ENCODE assay signal across 11 cellular contexts in genomic region chr11:12508151-12508740, GRCh38.
DNase-seq lines count a peak whose midpoint lies in the region; TF ChIP-seq lines count a peak whose summit lies in the region.
"Had no signal": no experiment of that assay in that cellular context is flagged by ENCODE, and none has a peak within 500 bp of the region (broad histone marks: within the 10 kb centered on the region; RNA-seq: fewer than 3 reads in every experiment).

No MANE protein-coding gene starts in this region.

- H3K4me1 ChIP-seq in adipocyte (ENCODE audit: control insufficient read depth, insufficient read depth, low read length) (peaks cover 37% of the 10 kb centered on the region), osteoblast (ENCODE audit: insufficient read depth, low read length) (peaks cover 29% of the 10 kb centered on the region)

- H3K4me3 ChIP-seq in adipocyte (ENCODE audit: low read length) (peak overlapping the region; percentile 55), osteoblast (ENCODE audit: insufficient read depth, low read length) (no peak overlapping the region)

- H3K4me2 ChIP-seq in osteoblast (ENCODE audit: insufficient read depth, low read length): peak overlapping the region; percentile 47

- H3K36me3 ChIP-seq in adipocyte (ENCODE audit: control insufficient read depth, insufficient read depth, low read length, severe bottlenecking) (peaks cover 79% of the 10 kb centered on the region), osteoblast (ENCODE audit: insufficient read depth, low read length) (peaks cover 57% of the 10 kb centered on the region)

- H3K9me3 ChIP-seq in adipocyte (ENCODE audit: control insufficient read depth, low read length): no peaks in the 10 kb centered on the region
- H3K9me3 ChIP-seq in osteoblast (ENCODE audit: low read depth, low read length): no peaks in the 10 kb centered on the region

- H3K27ac ChIP-seq in osteoblast (ENCODE audit: low read depth, low read length): no peak overlapping the region

- H3K9me3 Mint-ChIP-seq in T-helper 2 cell treated with Interferon-gamma antibody and Interleukin-4, amounts not matched to agents 5 μg/mL and 100 μg/mL, for 36 hours: no peaks in the 10 kb centered on the region
- H3K9me3 Mint-ChIP-seq in immature natural killer cell: peaks cover 0 to 2% (median 0%) of the 10 kb centered on the region in 6 donors

- H3K9ac ChIP-seq in adipocyte (ENCODE audit: low read length): peak overlapping the region; percentile 68

- no peaks in the 10 kb centered on the region for H3K79me2 ChIP-seq in osteoblast (ENCODE audit: insufficient read depth, low read length)

- H4K20me1 ChIP-seq in osteoblast (ENCODE audit: insufficient read depth, low read length): no peaks in the 10 kb centered on the region

- no peaks in the 10 kb centered on the region for H3K27me3 ChIP-seq in adipocyte (replicated peaks; ENCODE audit: control insufficient read depth, insufficient read depth, low read length)
- no peaks in the 10 kb centered on the region for H3K27me3 ChIP-seq in osteoblast (ENCODE audit: insufficient read depth, low read length)

- H3K4me3 Mint-ChIP-seq in T-helper 2 cell treated with Interferon-gamma antibody and Interleukin-4, amounts not matched to agents 5 μg/mL and 100 μg/mL, for 36 hours: no peak overlapping the region
- no peak overlapping the region for H3K4me3 Mint-ChIP-seq in immature natural killer cell

- H3K4me1 Mint-ChIP-seq in T-helper 2 cell treated with Interferon-gamma antibody and Interleukin-4, amounts not matched to agents 5 μg/mL and 100 μg/mL, for 36 hours (ENCODE audit: low read depth): no peaks in the 10 kb centered on the region
- H3K4me1 Mint-ChIP-seq in immature natural killer cell: no peaks in the 10 kb centered on the region

- no peaks in the 10 kb centered on the region for H3K27me3 Mint-ChIP-seq in T-helper 2 cell treated with Interferon-gamma antibody and Interleukin-4, amounts not matched to agents 5 μg/mL and 100 μg/mL, for 36 hours (ENCODE audit: low read depth)
- H3K27me3 Mint-ChIP-seq in immature natural killer cell (ENCODE audit: low read depth in 3 of 3): peaks cover 2 to 7% (median 2%) of the 10 kb centered on the region in 3 donors

- H3K36me3 Mint-ChIP-seq in T-helper 2 cell treated with Interferon-gamma antibody and Interleukin-4, amounts not matched to agents 5 μg/mL and 100 μg/mL, for 36 hours (ENCODE audit: low read depth): no peaks in the 10 kb centered on the region
- H3K36me3 Mint-ChIP-seq in immature natural killer cell: no peaks in the 10 kb centered on the region

- DNase-seq in AG08395 (ENCODE audit: low spot score) (peak; percentile 87), adipocyte (ENCODE audit: low read depth) (peak; percentile 91), fibroblast of peridontal ligament (ENCODE audit: extremely low read depth) (peak; percentile 93), osteoblast (ENCODE audit: insufficient read length, low spot score, missing footprints) (peak; percentile 57), immature natural killer cell (no peak), T-helper 9 cell (no peak)
- DNase-seq in T-helper 2 cell treated with Interferon-gamma antibody and Interleukin-4, amounts not matched to agents 5 μg/mL and 100 μg/mL, for 36 hours (ENCODE audit: low spot score): no peak
- no peak for DNase-seq in activated CD4-positive, alpha-beta T cell treated with anti-CD3 and anti-CD28 coated beads, Interleukin-2, amount 50 U/mL, for 4 hours
- DNase-seq: anterior cingulate cortex, NCI-H187 treated with DMSO at 0.1 percent for 48 hours, small intestine had no signal

- TF ChIP-seq CTCF in osteoblast (IDR thresholded peaks at IDR 0.05; ENCODE audit: extremely low read depth, low read depth, low read length): no peak

- H3K27ac Mint-ChIP-seq in T-helper 2 cell treated with Interferon-gamma antibody and Interleukin-4, amounts not matched to agents 5 μg/mL and 100 μg/mL, for 36 hours: no peak overlapping the region
- H3K27ac Mint-ChIP-seq in immature natural killer cell: no peak overlapping the region

- H2AFZ ChIP-seq in osteoblast (ENCODE audit: low read length): no peak overlapping the region

Comparison
In these comparisons a context has a peak if more than half of its experiments do, and no peak if none do; other contexts are left out.
1. DNase-seq: peak in AG08395 (single experiment), adipocyte (single experiment), fibroblast of peridontal ligament (single experiment) and osteoblast (single experiment); none in T-helper 2 cell treated with Interferon-gamma antibody and Interleukin-4, amounts not matched to agents 5 μg/mL and 100 μg/mL, for 36 hours (single experiment), immature natural killer cell (0 of 3), T-helper 9 cell (single experiment) and activated CD4-positive, alpha-beta T cell treated with anti-CD3 and anti-CD28 coated beads, Interleukin-2, amount 50 U/mL, for 4 hours (0 of 2).